18 cellular contexts compared by ENCODE assay signal in genomic region chr11:11038339-11039248, GRCh38.
DNase-seq lines count a peak whose midpoint lies in the region; ATAC-seq lines count a peak whose summit lies in the region.
"Had no signal": no experiment of that assay in that cellular context is flagged by ENCODE, and none has a peak within 500 bp of the region (broad histone marks: within the 10 kb centered on the region; RNA-seq: fewer than 3 reads in every experiment).

No MANE protein-coding gene starts in this region.

- POLR2A ChIA-PET in activated CD4-positive, alpha-beta memory T cell treated with anti-CD3 and anti-CD28 coated beads, Interleukin-2, amount 10 ng/mL, durations not matched to agents 7 days and 5 days (lab: Charles Lee): no interaction called here

- H3K36me3 Mint-ChIP-seq in T-helper 17 cell (ENCODE audit: low read depth): peaks cover 3% of the 10 kb centered on the region
- no peaks in the 10 kb centered on the region for H3K36me3 Mint-ChIP-seq in activated CD4-positive, alpha-beta memory T cell treated with anti-CD3 and anti-CD28 coated beads, Interleukin-2, amount 10 ng/mL, durations not matched to agents 7 days and 5 days (ENCODE audit: low read depth)
- H3K36me3 Mint-ChIP-seq: CD4-positive, alpha-beta memory T cell; stimulated activated memory B cell treated with anti-CD40 and anti-IgM and Interleukin-4, amounts not matched to agents 10 μg/mL and 1 μg/mL and 100 μg/mL, for 72 hours had no signal

- peak; percentile 27 for ATAC-seq in left ventricle myocardium superior
- ATAC-seq in Right ventricle myocardium inferior: no peak
- ATAC-seq in T-helper 17 cell: no peak
- ATAC-seq: stimulated activated memory B cell treated with anti-CD40 and anti-IgM and Interleukin-4, amounts not matched to agents 10 μg/mL and 1 μg/mL and 100 μg/mL, for 72 hours had no signal

- H3K27me3 Mint-ChIP-seq in T-helper 17 cell: peaks cover 20% of the 10 kb centered on the region
- H3K27me3 Mint-ChIP-seq in activated CD4-positive, alpha-beta memory T cell treated with anti-CD3 and anti-CD28 coated beads, Interleukin-2, amount 10 ng/mL, durations not matched to agents 7 days and 5 days: peaks cover 7% of the 10 kb centered on the region
- H3K27me3 Mint-ChIP-seq: CD4-positive, alpha-beta memory T cell had no signal

- peaks cover 6% of the 10 kb centered on the region for H3K4me1 Mint-ChIP-seq in T-helper 17 cell
- no peaks in the 10 kb centered on the region for H3K4me1 Mint-ChIP-seq in activated CD4-positive, alpha-beta memory T cell treated with anti-CD3 and anti-CD28 coated beads, Interleukin-2, amount 10 ng/mL, durations not matched to agents 7 days and 5 days
- H3K4me1 Mint-ChIP-seq: stimulated activated memory B cell treated with anti-CD40 and anti-IgM and Interleukin-4, amounts not matched to agents 10 μg/mL and 1 μg/mL and 100 μg/mL, for 72 hours had no signal

- DNase-seq in left ventricle myocardium superior (no peak), Right ventricle myocardium inferior (ENCODE audit: missing footprints) (no peak), medulla oblongata (ENCODE audit: extremely low spot score) (peak; percentile 37), retina (peak; percentile 41), T-helper 17 cell (no peak), RKO (ENCODE audit: low spot score) (no peak), GOT3 (lab: John Stamatoyannopoulos, UW) (no peak)
- no peak for DNase-seq in activated CD4-positive, alpha-beta memory T cell treated with anti-CD3 and anti-CD28 coated beads, Interleukin-2, amount 10 ng/mL, durations not matched to agents 7 days and 5 days
- DNase-seq: activated CD4-positive, CD25-positive, alpha-beta regulatory T cell treated with anti-CD3 and anti-CD28 coated beads, Interleukin-2, amount 50 U/mL, for 72 hours; activated effector memory CD4-positive, alpha-beta T cell treated with anti-CD3 and anti-CD28 coated beads, Interleukin-2, amount 50 U/mL, for 16 hours; CD4-positive, alpha-beta memory T cell; cerebellar nuclear complex; foreskin melanocyte; HFFc6; NCI-H2171 treated with DMSO at 0.1 percent for 48 hours; stimulated activated CD4-positive, alpha-beta T cell treated with anti-CD3 and anti-CD28 coated beads, Interleukin-12 subunit alpha, Interleukin-12 subunit beta, amount 100 ng/mL, for 4 hours had no signal

- intact Hi-C loops in left ventricle myocardium superior (cut with micrococcal nuclease): loop anchor here (5.0 kb wide), 1 partner anchor 749 kb away; no protein-coding TSS in a partner anchor
- intact Hi-C loops in Right ventricle myocardium inferior (cut with DNase I): loop anchor here (5.0 kb wide), 3 partner anchors 119 to 584 kb away; partner anchors contain the start of gene GALNT18

- H3K4me3 Mint-ChIP-seq in T-helper 17 cell: no peak overlapping the region
- H3K4me3 Mint-ChIP-seq in activated CD4-positive, alpha-beta memory T cell treated with anti-CD3 and anti-CD28 coated beads, Interleukin-2, amount 10 ng/mL, durations not matched to agents 7 days and 5 days: no peak overlapping the region
- H3K4me3 Mint-ChIP-seq: CD4-positive, alpha-beta memory T cell; HFFc6; stimulated activated memory B cell treated with anti-CD40 and anti-IgM and Interleukin-4, amounts not matched to agents 10 μg/mL and 1 μg/mL and 100 μg/mL, for 72 hours; T-helper 2 cell treated with Interferon-gamma antibody and Interleukin-4, amounts not matched to agents 5 μg/mL and 100 μg/mL, for 36 hours had no signal

- H3K27ac Mint-ChIP-seq in T-helper 17 cell: no peak overlapping the region
- H3K27ac Mint-ChIP-seq in activated CD4-positive, alpha-beta memory T cell treated with anti-CD3 and anti-CD28 coated beads, Interleukin-2, amount 10 ng/mL, durations not matched to agents 7 days and 5 days: no peak overlapping the region
- H3K27ac Mint-ChIP-seq: HFFc6; stimulated activated memory B cell treated with anti-CD40 and anti-IgM and Interleukin-4, amounts not matched to agents 10 μg/mL and 1 μg/mL and 100 μg/mL, for 72 hours; T-helper 2 cell treated with Interferon-gamma antibody and Interleukin-4, amounts not matched to agents 5 μg/mL and 100 μg/mL, for 36 hours had no signal

- no peaks in the 10 kb centered on the region for H3K9me3 Mint-ChIP-seq in activated CD4-positive, alpha-beta memory T cell treated with anti-CD3 and anti-CD28 coated beads, Interleukin-2, amount 10 ng/mL, durations not matched to agents 7 days and 5 days
- H3K9me3 Mint-ChIP-seq: HFFc6; stimulated activated memory B cell treated with anti-CD40 and anti-IgM and Interleukin-4, amounts not matched to agents 10 μg/mL and 1 μg/mL and 100 μg/mL, for 72 hours; T-helper 2 cell treated with Interferon-gamma antibody and Interleukin-4, amounts not matched to agents 5 μg/mL and 100 μg/mL, for 36 hours had no signal

- CTCF ChIA-PET in activated CD4-positive, alpha-beta memory T cell treated with anti-CD3 and anti-CD28 coated beads, Interleukin-2, amount 10 ng/mL, durations not matched to agents 7 days and 5 days (lab: Charles Lee): interaction anchor here (1.6 to 5.4 kb wide), 4 partner anchors 11 to 749 kb away, joined by 7 to 38 read pairs (median 18); no protein-coding TSS in a partner anchor

- no peaks in the 10 kb centered on the region for H3K9me3 ChIP-seq in T-helper 17 cell (ENCODE audit: control insufficient read depth, low read length, poor library complexity, severe bottlenecking)

Comparison
In these comparisons a context has a peak if more than half of its experiments do, and no peak if none do; other contexts are left out.
1. DNase-seq: peak in medulla oblongata (single experiment) and retina (single experiment); none in left ventricle myocardium superior (single experiment), Right ventricle myocardium inferior (single experiment), T-helper 17 cell (0 of 3), RKO (single experiment), activated CD4-positive, alpha-beta memory T cell treated with anti-CD3 and anti-CD28 coated beads, Interleukin-2, amount 10 ng/mL, durations not matched to agents 7 days and 5 days (single experiment) and GOT3 (single experiment).